In genomic region chr2:85813978-85814801, GRCh38 we compare ENCODE assay signal across 9 cellular contexts.
DNase-seq lines count a peak whose midpoint lies in the region; ATAC-seq and TF ChIP-seq lines count a peak whose summit lies in the region.
"Had no signal": no experiment of that assay in that cellular context is flagged by ENCODE, and none has a peak within 500 bp of the region (broad histone marks: within the 10 kb centered on the region; RNA-seq: fewer than 3 reads in every experiment).

No MANE protein-coding gene starts in this region.

- H3K4me3 Mint-ChIP-seq in activated CD4-positive, alpha-beta T cell treated with anti-CD3 and anti-CD28 coated beads, Interleukin-2, amount 10 ng/mL, durations not matched to agents 7 days and 5 days = no peak overlapping the region
- H3K4me3 Mint-ChIP-seq: T-helper 1 cell treated with Interleukin-12 subunit alpha and Interleukin-12 subunit beta and Interleukin-4 antibody, amounts not matched to agents 30 μg/mL and 1 μg/mL, for 36 hours had no signal

- CTCF ChIA-PET in activated CD4-positive, alpha-beta T cell treated with anti-CD3 and anti-CD28 coated beads, Interleukin-2, amount 10 ng/mL, durations not matched to agents 7 days and 5 days (lab: Charles Lee) = interaction anchor here (0.6 to 3.9 kb wide), 28 partner anchors 10 to 265 kb away, joined by 3 to 33 read pairs (median 4); partner anchors contain the start of gene ATOH8

- no peaks in the 10 kb centered on the region for H3K9me3 Mint-ChIP-seq in activated CD4-positive, alpha-beta T cell treated with anti-CD3 and anti-CD28 coated beads, Interleukin-2, amount 10 ng/mL, durations not matched to agents 7 days and 5 days
- H3K9me3 Mint-ChIP-seq: T-helper 1 cell treated with Interleukin-12 subunit alpha and Interleukin-12 subunit beta and Interleukin-4 antibody, amounts not matched to agents 30 μg/mL and 1 μg/mL, for 36 hours had no signal

- POLR2A ChIA-PET in activated CD4-positive, alpha-beta T cell treated with anti-CD3 and anti-CD28 coated beads, Interleukin-2, amount 10 ng/mL, durations not matched to agents 7 days and 5 days (lab: Charles Lee) = no interaction called here

- peaks cover 6% of the 10 kb centered on the region for H3K27me3 Mint-ChIP-seq in activated CD4-positive, alpha-beta T cell treated with anti-CD3 and anti-CD28 coated beads, Interleukin-2, amount 10 ng/mL, durations not matched to agents 7 days and 5 days

- no peaks in the 10 kb centered on the region for H3K36me3 Mint-ChIP-seq in activated CD4-positive, alpha-beta T cell treated with anti-CD3 and anti-CD28 coated beads, Interleukin-2, amount 10 ng/mL, durations not matched to agents 7 days and 5 days (ENCODE audit: low read depth)

- no peaks in the 10 kb centered on the region for H3K4me1 Mint-ChIP-seq in activated CD4-positive, alpha-beta T cell treated with anti-CD3 and anti-CD28 coated beads, Interleukin-2, amount 10 ng/mL, durations not matched to agents 7 days and 5 days

- no peak overlapping the region for H3K4me3 ChIP-seq in choroid plexus epithelial cell (ENCODE audit: low read depth, low read length)

- peak; percentile 75 for DNase-seq in DMS153 (lab: John Stamatoyannopoulos, UW)
- peak; percentile 65 for DNase-seq in NCI-H748 (lab: John Stamatoyannopoulos, UW; ENCODE audit: unreplicated experiment)
- peak; percentile 87 for DNase-seq in activated CD4-positive, alpha-beta T cell treated with anti-CD3 and anti-CD28 coated beads, Interleukin-2, amount 10 ng/mL, durations not matched to agents 7 days and 5 days
- peak; percentile 93 for DNase-seq in choroid plexus epithelial cell (ENCODE audit: low read depth)
- DNase-seq in left lobe of liver (ENCODE audit: low spot score) = peak; percentile 93
- peak; percentile 83 for DNase-seq in stimulated activated CD4-positive, alpha-beta T cell treated with anti-CD3 and anti-CD28 coated beads, Interleukin-4, amount 100 ng/mL, for 24 hours

- H3K27ac Mint-ChIP-seq in activated CD4-positive, alpha-beta T cell treated with anti-CD3 and anti-CD28 coated beads, Interleukin-2, amount 10 ng/mL, durations not matched to agents 7 days and 5 days = no peak overlapping the region
- H3K27ac Mint-ChIP-seq: T-helper 1 cell treated with Interleukin-12 subunit alpha and Interleukin-12 subunit beta and Interleukin-4 antibody, amounts not matched to agents 30 μg/mL and 1 μg/mL, for 36 hours had no signal

- peak; percentile 98 for TF ChIP-seq CTCF in choroid plexus epithelial cell (conservative IDR thresholded peaks at IDR 0.05; ENCODE audit: low read depth, low read length)

- ATAC-seq in HG02981 (IDR thresholded peaks at IDR 0.05; ENCODE audit: unreplicated experiment) (peak; percentile 81), left lobe of liver (peak; percentile 97), GM18517 (IDR thresholded peaks at IDR 0.05; ENCODE audit: unreplicated experiment) (no peak)
